In the genomic region with DNA sequence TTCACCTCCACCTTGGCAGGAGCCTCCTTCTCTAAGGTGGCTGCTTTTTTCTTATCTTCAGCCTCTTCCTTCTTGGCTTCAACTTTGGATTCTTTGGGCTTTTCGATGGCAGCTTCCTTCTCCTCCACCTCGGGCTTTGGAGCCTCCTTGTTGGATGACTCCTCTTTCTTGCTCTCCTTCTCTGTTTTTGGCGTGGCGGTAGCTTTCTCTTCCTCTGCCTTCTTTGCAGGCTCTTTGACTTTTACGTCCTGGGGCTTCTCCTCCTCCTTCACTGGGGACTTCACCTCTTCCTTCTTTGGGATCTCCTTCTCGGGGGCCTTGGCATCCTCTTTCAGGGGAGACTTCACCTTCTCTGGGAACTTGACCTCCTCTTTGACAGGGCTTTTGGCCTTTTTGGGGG, we compare ENCODE assay signal across 21 cellular contexts. TPM values are rescaled to one million over a fixed set of nuclear protein-coding genes. Genes with fewer than 3 reads are reported as not detected.
DNase-seq lines count a peak whose midpoint lies in the region; ATAC-seq, FAIRE-seq and TF ChIP-seq lines count a peak whose summit lies in the region.
"Had no signal": no experiment of that assay in that cellular context is flagged by ENCODE, and none has a peak within 500 bp of the region (broad histone marks: within the 10 kb centered on the region; RNA-seq: fewer than 3 reads in every experiment).

No MANE protein-coding gene starts in this region.

- H3K27ac Mint-ChIP-seq in activated CD4-positive, alpha-beta T cell treated with anti-CD3 and anti-CD28 coated beads, Interleukin-2, amount 10 ng/mL, durations not matched to agents 24 days and 14 days: peak overlapping the region; percentile 100
- peak overlapping the region; percentile 93 to 100 (median 99) for H3K27ac Mint-ChIP-seq in CD8-positive, alpha-beta memory T cell
- peak overlapping the region; percentile 100 for H3K27ac Mint-ChIP-seq in activated naive CD4-positive, alpha-beta T cell treated with anti-CD3 and anti-CD28 coated beads, Interleukin-2, amount 50 U/mL, for 72 hours
- H3K27ac Mint-ChIP-seq in natural killer cell: peak overlapping the region; percentile 27 to 94
- H3K27ac Mint-ChIP-seq: WTC11 had no signal

- H3K27me3 ChIP-seq in CD8-positive, alpha-beta memory T cell (ENCODE audit: insufficient read depth, low read length, poor library complexity, severe bottlenecking): no peaks in the 10 kb centered on the region
- H3K27me3 ChIP-seq: colonic mucosa, Peyer's patch, SJSA1, uterus had no signal

- H3K4me1 ChIP-seq in CD8-positive, alpha-beta memory T cell (ENCODE audit: insufficient read depth, low read length): peaks cover 42% of the 10 kb centered on the region
- H3K4me1 ChIP-seq: colonic mucosa, SJSA1, uterus had no signal

- no peaks in the 10 kb centered on the region for H3K36me3 ChIP-seq in CD8-positive, alpha-beta memory T cell (ENCODE audit: insufficient read depth, low read length)
- H3K36me3 ChIP-seq: colonic mucosa, Peyer's patch, SJSA1, uterus had no signal

- no peak for TF ChIP-seq POLR2A in GM12892 (IDR thresholded peaks at IDR 0.05; ENCODE audit: low read depth, low read length)

- intact Hi-C loops in activated CD4-positive, alpha-beta T cell treated with anti-CD3 and anti-CD28 coated beads, Interleukin-2, amount 10 ng/mL, durations not matched to agents 24 days and 14 days (cut with micrococcal nuclease): no loop called here
- intact Hi-C loops in natural killer cell (cut with micrococcal nuclease): no loop called here

- no peak overlapping the region for H3K4me3 ChIP-seq in CD8-positive, alpha-beta memory T cell (ENCODE audit: low read length)
- H3K4me3 ChIP-seq: colonic mucosa, Peyer's patch, SJSA1, uterus had no signal

- H3K36me3 Mint-ChIP-seq in activated CD4-positive, alpha-beta T cell treated with anti-CD3 and anti-CD28 coated beads, Interleukin-2, amount 10 ng/mL, durations not matched to agents 24 days and 14 days (ENCODE audit: low read depth): peaks cover 37% of the 10 kb centered on the region
- peaks cover 5 to 26% (median 14%) of the 10 kb centered on the region in 3 donors for H3K36me3 Mint-ChIP-seq in CD8-positive, alpha-beta memory T cell
- peaks cover 52 to 61% of the 10 kb centered on the region in 2 donors for H3K36me3 Mint-ChIP-seq in activated naive CD4-positive, alpha-beta T cell treated with anti-CD3 and anti-CD28 coated beads, Interleukin-2, amount 50 U/mL, for 72 hours
- H3K36me3 Mint-ChIP-seq in natural killer cell: peaks cover 5% of the 10 kb centered on the region

- H3K4me3 Mint-ChIP-seq in activated CD4-positive, alpha-beta T cell treated with anti-CD3 and anti-CD28 coated beads, Interleukin-2, amount 10 ng/mL, durations not matched to agents 24 days and 14 days: peak overlapping the region; percentile 76
- peak overlapping the region; percentile 24 to 80 (median 67) for H3K4me3 Mint-ChIP-seq in CD8-positive, alpha-beta memory T cell
- H3K4me3 Mint-ChIP-seq in natural killer cell: peak overlapping the region; percentile 38
- H3K4me3 Mint-ChIP-seq: WTC11 had no signal

- POLR2A ChIA-PET in CD8-positive, alpha-beta memory T cell (lab: Charles Lee): interaction anchor here (3.4 to 4.0 kb wide), 4 partner anchors 14 to 30 kb away, joined by 25 to 42 read pairs (median 30); a partner anchor contains a TSS

- CTCF ChIA-PET in CD8-positive, alpha-beta memory T cell (lab: Charles Lee): interaction anchor here (0.8 to 8.3 kb wide), 5 partner anchors 11 to 76 kb away, joined by 3 to 172 read pairs (median 47); a partner anchor contains a TSS

- peaks cover 29% of the 10 kb centered on the region for H3K9me3 Mint-ChIP-seq in activated CD4-positive, alpha-beta T cell treated with anti-CD3 and anti-CD28 coated beads, Interleukin-2, amount 10 ng/mL, durations not matched to agents 24 days and 14 days
- peaks cover 11 to 28% (median 25%) of the 10 kb centered on the region in 5 donors for H3K9me3 Mint-ChIP-seq in CD8-positive, alpha-beta memory T cell
- H3K9me3 Mint-ChIP-seq in activated naive CD4-positive, alpha-beta T cell treated with anti-CD3 and anti-CD28 coated beads, Interleukin-2, amount 50 U/mL, for 72 hours: peaks cover 37 to 40% of the 10 kb centered on the region in 2 donors
- H3K9me3 Mint-ChIP-seq in natural killer cell: peaks cover 3 to 5% of the 10 kb centered on the region in 2 donors

- H3K27me3 Mint-ChIP-seq in activated CD4-positive, alpha-beta T cell treated with anti-CD3 and anti-CD28 coated beads, Interleukin-2, amount 10 ng/mL, durations not matched to agents 24 days and 14 days: no peaks in the 10 kb centered on the region
- H3K27me3 Mint-ChIP-seq in CD8-positive, alpha-beta memory T cell: peaks cover 0 to 1% of the 10 kb centered on the region in 2 donors
- no peaks in the 10 kb centered on the region for H3K27me3 Mint-ChIP-seq in natural killer cell (ENCODE audit: low read depth in 2 of 2)

- TF ChIP-seq CTCF in natural killer cell (IDR thresholded peaks at IDR 0.05): no peak

- H3K9me3 ChIP-seq in CD8-positive, alpha-beta memory T cell (ENCODE audit: low read length): peaks cover 22% of the 10 kb centered on the region

- FAIRE-seq in GM12892 (lab: Jason Lieb, UNC): no peak
- FAIRE-seq: A204.1, H1 had no signal

- DNase-seq in activated CD4-positive, alpha-beta T cell treated with anti-CD3 and anti-CD28 coated beads, Interleukin-2, amount 10 ng/mL, durations not matched to agents 24 days and 14 days: no peak
- no peak for DNase-seq in activated CD4-positive, alpha-beta T cell treated with anti-CD3 and anti-CD28 coated beads, Interleukin-2, amount 50 U/mL, for 1 hour
- no peak for DNase-seq in CD8-positive, alpha-beta memory T cell
- no peak for DNase-seq in activated naive CD4-positive, alpha-beta T cell treated with anti-CD3 and anti-CD28 coated beads, Interleukin-2, amount 50 U/mL, for 72 hours (ENCODE audit: low spot score in 2 of 2)
- DNase-seq in natural killer cell: no peak
- no peak for DNase-seq in GM12892 (ENCODE audit: insufficient read length)
- DNase-seq in NCI-H345 treated with DMSO at 0.1 percent for 48 hours (lab: John Stamatoyannopoulos, UW; ENCODE audit: unreplicated experiment): no peak
- DNase-seq: colonic mucosa, DMS53, IMR-90, NCI-H1417 treated with DMSO at 0.1 percent for 48 hours, NCI-H524, Peyer's patch, uterus had no signal

- peaks cover 58% of the 10 kb centered on the region for H3K4me1 Mint-ChIP-seq in activated CD4-positive, alpha-beta T cell treated with anti-CD3 and anti-CD28 coated beads, Interleukin-2, amount 10 ng/mL, durations not matched to agents 24 days and 14 days
- peaks cover 43 to 47% (median 47%) of the 10 kb centered on the region in 3 donors for H3K4me1 Mint-ChIP-seq in CD8-positive, alpha-beta memory T cell
- H3K4me1 Mint-ChIP-seq in natural killer cell: peaks cover 46% of the 10 kb centered on the region in 2 donors
- H3K4me1 Mint-ChIP-seq: WTC11 had no signal

- no peak for ATAC-seq in activated naive CD4-positive, alpha-beta T cell treated with anti-CD3 and anti-CD28 coated beads, Interleukin-2, amount 50 U/mL, for 72 hours
- no peak for ATAC-seq in natural killer cell
- ATAC-seq in HG03108 (IDR thresholded peaks at IDR 0.05; ENCODE audit: unreplicated experiment): no peak
- ATAC-seq: WTC11 had no signal

- no peak overlapping the region for H3K27ac ChIP-seq in CD8-positive, alpha-beta memory T cell (ENCODE audit: low read depth, low read length)
- H3K27ac ChIP-seq: colonic mucosa, SJSA1, uterus had no signal

RNA-seq across cellular contexts. Expression of a gene that starts 13.9 kb away (rescaled TPM):
- 500 and 501 TPM in 2 replicates for total RNA-seq in activated CD4-positive, alpha-beta T cell treated with anti-CD3 and anti-CD28 coated beads, Interleukin-2, amount 10 ng/mL, durations not matched to agents 24 days and 14 days
- total RNA-seq in CD8-positive, alpha-beta memory T cell: 100 to 1,000 TPM; 353 to 364 TPM
- 440 TPM for polyA plus RNA-seq in CD8-positive, alpha-beta memory T cell
- 100 to 1,000 TPM; 291 to 437 TPM for total RNA-seq in activated naive CD4-positive, alpha-beta T cell treated with anti-CD3 and anti-CD28 coated beads, Interleukin-2, amount 50 U/mL, for 72 hours
- total RNA-seq in natural killer cell: 10 to 100 TPM; 30.4 to 93.4 (median 60.8) TPM
- not detected for polyA plus RNA-seq in GM12892 (2012; ENCODE audit: missing spikeins)
- total RNA-seq: fibroblast of villous mesenchyme, H1, IMR-90, M059J, SJSA1 had no signal
- polyA plus RNA-seq: H1, IMR-90 had no signal
